Comparison of ENCODE assay signal across 33 cellular contexts in genomic region chr1:110144366-110144765, GRCh38. TPM values are rescaled to one million over a fixed set of nuclear protein-coding genes. Genes with fewer than 3 reads are reported as not detected.
"Had no signal": no experiment of that assay in that cellular context is flagged by ENCODE, and none has a peak within 500 bp of the region (broad histone marks: within the 10 kb centered on the region; RNA-seq: fewer than 3 reads in every experiment).

No MANE protein-coding gene starts in this region.

- H3K79me2 ChIP-seq: parathyroid adenoma had no signal

- H3K4me3 ChIP-seq: ovary, psoas muscle, right lobe of liver, sigmoid colon, skin epidermis, smooth muscle cell, suprapubic skin, testis, tibial artery, transverse colon, upper lobe of right lung, uterus had no signal

- H3K36me3 ChIP-seq: ovary, right lobe of liver, sigmoid colon, suprapubic skin, tibial artery, transverse colon, upper lobe of right lung, uterus had no signal

- H3K27ac ChIP-seq: ovary, parathyroid adenoma, psoas muscle, right lobe of liver, sigmoid colon, skin epidermis, suprapubic skin, testis, tibial artery, transverse colon, upper lobe of right lung, uterus had no signal

- H3K4me2 ChIP-seq: smooth muscle cell had no signal

- H2AFZ ChIP-seq: parathyroid adenoma had no signal

- H3K4me1 ChIP-seq: parathyroid adenoma, psoas muscle, right lobe of liver, sigmoid colon, suprapubic skin, testis, tibial artery, transverse colon, upper lobe of right lung, uterus had no signal

- H3K27me3 ChIP-seq: ovary, testis had no signal

- H3K9ac ChIP-seq: parathyroid adenoma had no signal

- ATAC-seq: naive thymus-derived CD8-positive, alpha-beta T cell; psoas muscle; right cardiac atrium; right lobe of liver; stimulated activated memory B cell treated with anti-CD40 and anti-IgM and Interleukin-4, amounts not matched to agents 10 μg/mL and 1 μg/mL and 100 μg/mL, for 72 hours; stimulated activated naive CD8-positive, alpha-beta T cell treated with anti-CD3 and anti-CD28 coated beads, Interleukin-15, amount 100 ng/mL, for 72 hours; stimulated activated naive CD8-positive, alpha-beta T cell treated with anti-CD3 and anti-CD28 coated beads, Interleukin-15, Interleukin-2, amounts not matched to agents 100 U/mL and 50 U/mL, for 24 hours; upper lobe of right lung had no signal

- H3K9me3 ChIP-seq: psoas muscle, right lobe of liver, sigmoid colon, suprapubic skin, testis, tibial artery, transverse colon, upper lobe of right lung, uterus had no signal

- DNase-seq: naive B cell; naive thymus-derived CD8-positive, alpha-beta T cell; nephron progenitor cell; occipital lobe; ovary; posterior cingulate gyrus; psoas muscle; right cardiac atrium; right lobe of liver; sigmoid colon; stimulated activated CD4-positive, alpha-beta T cell treated with anti-CD3 and anti-CD28 coated beads, Interleukin-15, amount 100 ng/mL, for 24 hours; stimulated activated CD4-positive, alpha-beta T cell treated with anti-CD3 and anti-CD28 coated beads, Interleukin-2, amount 100 ng/mL, for 24 hours; stimulated activated CD4-positive, alpha-beta T cell treated with anti-CD3 and anti-CD28 coated beads, Interleukin-2, amount 100 ng/mL, for 48 hours; stimulated activated CD4-positive, alpha-beta T cell treated with anti-CD3 and anti-CD28 coated beads, Interleukin-4, amount 100 ng/mL, for 24 hours; stimulated activated naive CD4-positive, alpha-beta T cell; stimulated activated naive CD8-positive, alpha-beta T cell treated with anti-CD3 and anti-CD28 coated beads, Interleukin-15, amount 100 ng/mL, for 72 hours; stimulated activated naive CD8-positive, alpha-beta T cell treated with anti-CD3 and anti-CD28 coated beads, Interleukin-15, Interleukin-2, amounts not matched to agents 100 U/mL and 50 U/mL, for 24 hours; substantia nigra; testis; transverse colon; upper lobe of right lung; uterus had no signal

RNA-seq across cellular contexts. Expression of gene SLC6A17, which starts 5.9 kb away (rescaled TPM):
- total RNA-seq: naive thymus-derived CD8-positive, alpha-beta T cell; natural killer cell treated with Interleukin-12 subunit alpha and Interleukin-12 subunit beta and Interleukin-15 and Interleukin-18, amount 100 ng/mL, for 72 hours; progenitor cell of endocrine pancreas; right lobe of liver had no signal
- polyA plus RNA-seq: naive thymus-derived CD8-positive, alpha-beta T cell had no signal

RNA-seq across cellular contexts. Expression of gene UBL4B, which starts 32.1 kb away (rescaled TPM):
- total RNA-seq: naive thymus-derived CD8-positive, alpha-beta T cell; natural killer cell treated with Interleukin-12 subunit alpha and Interleukin-12 subunit beta and Interleukin-15 and Interleukin-18, amount 100 ng/mL, for 72 hours; neural crest cell; occipital lobe; ovary; progenitor cell of endocrine pancreas; renal cortical epithelial cell; right cardiac atrium; right lobe of liver; smooth muscle cell; upper lobe of right lung; urinary bladder; uterus had no signal
- polyA plus RNA-seq: naive thymus-derived CD8-positive, alpha-beta T cell; right cardiac atrium; smooth muscle cell; urinary bladder had no signal
